ENCODE assay signal across 30 cellular contexts in genomic region chr11:87317441-87317840, GRCh38.
"Had no signal": no experiment of that assay in that cellular context is flagged by ENCODE, and none has a peak within 500 bp of the region (broad histone marks: within the 10 kb centered on the region; RNA-seq: fewer than 3 reads in every experiment).

No MANE protein-coding gene starts in this region.

- H3K4me2 ChIP-seq: neural progenitor cell had no signal

- H3K27me3 ChIP-seq: neural progenitor cell, ovary, right lobe of liver, sigmoid colon, stomach, suprapubic skin, testis, tibial artery, transverse colon, upper lobe of right lung, uterus had no signal

- H3K4me3 ChIP-seq: neural progenitor cell, ovary, psoas muscle, right lobe of liver, sigmoid colon, stomach, suprapubic skin, testis, tibial artery, transverse colon, upper lobe of right lung, uterus had no signal

- H3K4me1 ChIP-seq: neural progenitor cell, parathyroid adenoma, psoas muscle, right lobe of liver, sigmoid colon, stomach, suprapubic skin, testis, tibial artery, transverse colon, upper lobe of right lung, uterus had no signal

- ATAC-seq: naive thymus-derived CD4-positive, alpha-beta T cell; natural killer cell; psoas muscle; right cardiac atrium; right lobe of liver; stimulated activated effector memory CD8-positive, alpha-beta T cell treated with anti-CD3 and anti-CD28 coated beads, Interleukin-12 subunit alpha, Interleukin-12 subunit beta, amount 100 ng/mL, for 72 hours; stimulated activated naive B cell treated with anti-CD40 and anti-IgM and Interleukin-4, amounts not matched to agents 10 μg/mL and 1 μg/mL and 100 μg/mL, for 72 hours; upper lobe of right lung had no signal

- H3K4me1 Mint-ChIP-seq: naive thymus-derived CD4-positive, alpha-beta T cell; natural killer cell; neural progenitor cell; stimulated activated effector memory CD8-positive, alpha-beta T cell treated with anti-CD3 and anti-CD28 coated beads, Interleukin-12 subunit alpha, Interleukin-12 subunit beta, amount 100 ng/mL, for 72 hours had no signal

- H3K79me2 ChIP-seq: parathyroid adenoma had no signal

- H3K27ac ChIP-seq: neural progenitor cell, ovary, parathyroid adenoma, psoas muscle, right lobe of liver, sigmoid colon, stomach, suprapubic skin, testis, tibial artery, transverse colon, upper lobe of right lung, uterus had no signal

- H3K9me3 ChIP-seq: ovary, psoas muscle, right lobe of liver, sigmoid colon, stomach, suprapubic skin, testis, tibial artery, transverse colon, upper lobe of right lung, uterus had no signal

- H3K9me3 Mint-ChIP-seq: natural killer cell; neural progenitor cell; stimulated activated effector memory CD8-positive, alpha-beta T cell treated with anti-CD3 and anti-CD28 coated beads, Interleukin-12 subunit alpha, Interleukin-12 subunit beta, amount 100 ng/mL, for 72 hours; stimulated activated naive B cell treated with anti-CD40 and anti-IgM and Interleukin-4, amounts not matched to agents 10 μg/mL and 1 μg/mL and 100 μg/mL, for 72 hours; stimulated activated naive CD8-positive, alpha-beta T cell treated with anti-CD3 and anti-CD28 coated beads, Interleukin-15, Interleukin-2, amounts not matched to agents 100 ng/mL and 50 ng/mL, for 24 hours; type B pancreatic cell had no signal

- H3K27ac Mint-ChIP-seq: naive thymus-derived CD4-positive, alpha-beta T cell; natural killer cell; neural progenitor cell; progenitor cell of endocrine pancreas; stimulated activated effector memory CD8-positive, alpha-beta T cell treated with anti-CD3 and anti-CD28 coated beads, Interleukin-12 subunit alpha, Interleukin-12 subunit beta, amount 100 ng/mL, for 72 hours; stimulated activated naive B cell treated with anti-CD40 and anti-IgM and Interleukin-4, amounts not matched to agents 10 μg/mL and 1 μg/mL and 100 μg/mL, for 72 hours; stimulated activated naive CD8-positive, alpha-beta T cell treated with anti-CD3 and anti-CD28 coated beads, Interleukin-15, Interleukin-2, amounts not matched to agents 100 ng/mL and 50 ng/mL, for 24 hours; type B pancreatic cell had no signal

- H3K27me3 Mint-ChIP-seq: naive thymus-derived CD4-positive, alpha-beta T cell; progenitor cell of endocrine pancreas; stimulated activated naive B cell treated with anti-CD40 and anti-IgM and Interleukin-4, amounts not matched to agents 10 μg/mL and 1 μg/mL and 100 μg/mL, for 72 hours; stimulated activated naive CD8-positive, alpha-beta T cell treated with anti-CD3 and anti-CD28 coated beads, Interleukin-15, Interleukin-2, amounts not matched to agents 100 ng/mL and 50 ng/mL, for 24 hours; type B pancreatic cell had no signal

- DNase-seq: naive thymus-derived CD4-positive, alpha-beta T cell; natural killer cell; occipital lobe; ovary; posterior cingulate gyrus; psoas muscle; right cardiac atrium; right lobe of liver; sigmoid colon; small intestine; stimulated activated CD4-positive, alpha-beta T cell treated with anti-CD3 and anti-CD28 coated beads, Interleukin-15, amount 100 ng/mL, for 24 hours; stimulated activated CD4-positive, alpha-beta T cell treated with anti-CD3 and anti-CD28 coated beads, Interleukin-2, amount 100 ng/mL, for 24 hours; stimulated activated CD4-positive, alpha-beta T cell treated with anti-CD3 and anti-CD28 coated beads, Interleukin-2, amount 100 ng/mL, for 48 hours; stimulated activated CD4-positive, alpha-beta T cell treated with anti-CD3 and anti-CD28 coated beads, Interleukin-4, amount 100 ng/mL, for 24 hours; stimulated activated naive B cell treated with anti-CD40 and anti-IgM and Interleukin-4, amounts not matched to agents 10 μg/mL and 1 μg/mL and 100 μg/mL, for 72 hours; stimulated activated naive CD4-positive, alpha-beta T cell treated with Interleukin-2 at 50 U/mL for 16 hours; stomach; substantia nigra; testis; tibial artery; transverse colon; upper lobe of right lung; uterus had no signal

- H3K9ac ChIP-seq: neural progenitor cell, parathyroid adenoma had no signal

- H2AFZ ChIP-seq: neural progenitor cell, parathyroid adenoma had no signal

- H3K4me3 Mint-ChIP-seq: naive thymus-derived CD4-positive, alpha-beta T cell; natural killer cell; neural progenitor cell; stimulated activated effector memory CD8-positive, alpha-beta T cell treated with anti-CD3 and anti-CD28 coated beads, Interleukin-12 subunit alpha, Interleukin-12 subunit beta, amount 100 ng/mL, for 72 hours; stimulated activated naive B cell treated with anti-CD40 and anti-IgM and Interleukin-4, amounts not matched to agents 10 μg/mL and 1 μg/mL and 100 μg/mL, for 72 hours; stimulated activated naive CD8-positive, alpha-beta T cell treated with anti-CD3 and anti-CD28 coated beads, Interleukin-15, Interleukin-2, amounts not matched to agents 100 ng/mL and 50 ng/mL, for 24 hours; type B pancreatic cell had no signal

- H3K36me3 ChIP-seq: neural progenitor cell, ovary, suprapubic skin, uterus had no signal
